Comparison of ENCODE assay signal across 17 cellular contexts in the genomic region with DNA sequence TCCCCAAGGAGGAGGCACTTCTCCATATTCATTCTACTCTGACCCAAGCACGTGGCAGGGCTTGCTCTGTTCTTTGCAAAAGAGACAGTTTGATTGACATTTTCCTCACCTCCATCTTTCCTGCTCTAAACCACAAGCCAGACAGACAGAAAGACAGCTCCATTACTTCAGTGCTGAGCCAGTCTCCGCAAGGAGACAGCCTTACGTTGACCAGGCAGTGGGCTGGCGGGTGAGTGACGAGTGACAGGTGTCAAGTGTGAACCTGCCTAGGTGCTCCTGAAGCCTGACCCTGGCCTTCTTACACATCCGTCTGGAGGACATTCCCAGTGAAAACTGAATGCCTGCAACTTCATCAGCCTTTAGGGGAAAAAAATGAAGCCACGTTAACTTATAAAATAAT.
DNase-seq lines count a peak whose midpoint lies in the region; ATAC-seq, FAIRE-seq and TF ChIP-seq lines count a peak whose summit lies in the region.
"Had no signal": no experiment of that assay in that cellular context is flagged by ENCODE, and none has a peak within 500 bp of the region (broad histone marks: within the 10 kb centered on the region; RNA-seq: fewer than 3 reads in every experiment).

No MANE protein-coding gene starts in this region.

- H3K27ac ChIP-seq in IMR-90 (ENCODE audit: insufficient read depth, low read length) (no peak overlapping the region), hepatocyte (peak overlapping the region; percentile 91), small intestine (ENCODE audit: low read depth in 1 of 2, low read length in 1 of 2) (peak overlapping the region; percentile 30 to 48), esophagus muscularis mucosa (replicated peaks in 1 of 4) (no peak overlapping the region), PC-9 (no peak overlapping the region)
- H3K27ac ChIP-seq: GM23248 had no signal

- H3K4ac ChIP-seq in IMR-90 (ENCODE audit: low read depth, low read length), result no peak overlapping the region

- no peak overlapping the region for H2AK5ac ChIP-seq in IMR-90 (ENCODE audit: low read depth, low read length)

- no peaks in the 10 kb centered on the region for H3K9me2 ChIP-seq in hepatocyte (replicated peaks; ENCODE audit: insufficient read depth)
- no peaks in the 10 kb centered on the region for H3K9me2 ChIP-seq in PC-9 (ENCODE audit: insufficient read depth)

- no peak overlapping the region for H2BK20ac ChIP-seq in IMR-90 (ENCODE audit: low read depth, low read length)

- POLR2A ChIA-PET in IMR-90 (lab: Charles Lee; ENCODE audit: unreplicated experiment), result no interaction called here
- POLR2A ChIA-PET in PC-9 (lab: Charles Lee; ENCODE audit: unreplicated experiment), result interaction anchor here (0.6 kb wide), 1 partner anchor 230 kb away, joined by 10 read pairs; no protein-coding TSS in a partner anchor

- 0 out of 3 replicates have a peak overlapping the region, but pooled peaks have one; percentile 33 for H2BK15ac ChIP-seq in IMR-90 (ENCODE audit: low read depth, low read length)

- no peak overlapping the region for H2AFZ ChIP-seq in IMR-90 (replicated peaks; ENCODE audit: low read length, poor library complexity)
- no peak overlapping the region for H2AFZ ChIP-seq in hepatocyte
- H2AFZ ChIP-seq in PC-9, result no peak overlapping the region
- H2AFZ ChIP-seq: GM23248 had no signal

- H3K79me2 ChIP-seq in hepatocyte (no peaks in the 10 kb centered on the region), PC-9 (ENCODE audit: low read depth) (no peaks in the 10 kb centered on the region)

- H3K4me3 ChIP-seq in IMR-90 (ENCODE audit: insufficient read depth, low read depth, low read length) (no peak overlapping the region), hepatocyte (no peak overlapping the region), small intestine (ENCODE audit: low read depth in 1 of 2, low read length in 2 of 2) (no peak overlapping the region), esophagus muscularis mucosa (no peak overlapping the region), PC-9 (no peak overlapping the region)
- H3K4me3 ChIP-seq: GM23248 had no signal

- H3K9me1 ChIP-seq in IMR-90 (ENCODE audit: insufficient read depth, low read length), result peaks cover 7% of the 10 kb centered on the region; the same call in 1 of the 2 replicates

- no peak for ATAC-seq in IMR-90 (ENCODE audit: low read depth)

- H3K23ac ChIP-seq in IMR-90 (ENCODE audit: low read depth, low read length), result no peak overlapping the region

- H2AK9ac ChIP-seq in IMR-90 (replicated peaks; ENCODE audit: low read depth, low read length, poor library complexity), result no peak overlapping the region

- TF ChIP-seq POLR2A in IMR-90 (IDR thresholded peaks at IDR 0.05; ENCODE audit: low read depth, low read length), result no peak
- no peak for TF ChIP-seq POLR2A in esophagus muscularis mucosa (IDR thresholded peaks at IDR 0.05; ENCODE audit: low read depth)

- H3K56ac ChIP-seq in IMR-90 (ENCODE audit: extremely low read depth, insufficient read depth, low read length), result no peak overlapping the region

- intact Hi-C loops in IMR-90 (cut with micrococcal nuclease), result loop anchor here (2.0 to 10.0 kb wide), 6 partner anchors 125 to 845 kb away; a partner anchor contains a TSS
- intact Hi-C loops in esophagus muscularis mucosa (cut with DNase I), result loop anchor here (2.0 to 10.0 kb wide), 2 partner anchors 167 to 551 kb away; no protein-coding TSS in a partner anchor
- intact Hi-C loops in PC-9 (cut with micrococcal nuclease; ENCODE audit: unreplicated experiment), result loop anchor here (2.0 to 10.0 kb wide), 4 partner anchors 137 to 887 kb away; no protein-coding TSS in a partner anchor

- no CpG with 5 or more reads among the region's 7 CpGs for WGBS in IMR-90 (ENCODE audit: extremely low coverage in 2 of 2, insufficient read length in 1 of 2), 2 experiments
- WGBS in hepatocyte (ENCODE audit: low lambda C conversion rate, missing lambda C conversion rate), result 88% methylated on average over 7 of the region's 7 CpGs
- 91 to 94% (median 92%) methylated on average over 7 of the region's 7 CpGs for WGBS in small intestine, 3 donors
- WGBS in esophagus muscularis mucosa, result 94% methylated on average over 7 of the region's 7 CpGs

- CTCF ChIA-PET in IMR-90 (lab: Yijun Ruan, JAX), result interaction anchor here (0.6 to 1.2 kb wide), 3 partner anchors 68 to 1142 kb away, joined by 3 to 4 read pairs (median 3); no protein-coding TSS in a partner anchor
- CTCF ChIA-PET in PC-9 (lab: Charles Lee), result interaction anchor here (0.6 to 1.9 kb wide), 3 partner anchors 167 to 888 kb away, joined by 3 to 11 read pairs (median 4); no protein-coding TSS in a partner anchor

- no peak for TF ChIP-seq RAD21 in IMR-90 (IDR thresholded peaks at IDR 0.05; ENCODE audit: low read length)

- peaks cover 5% of the 10 kb centered on the region; the same call in 1 of the 2 replicates for H3K4me1 ChIP-seq in IMR-90 (ENCODE audit: control insufficient read depth, insufficient read depth, low read length)
- H3K4me1 ChIP-seq in hepatocyte (ENCODE audit: insufficient read depth), result peaks cover 16% of the 10 kb centered on the region
- H3K4me1 ChIP-seq in small intestine (ENCODE audit: control insufficient read depth in 2 of 2, insufficient read depth in 1 of 2, low read depth in 1 of 2, low read length in 1 of 2), result peaks cover 0 to 4% of the 10 kb centered on the region in 2 donors
- peaks cover 3 to 13% (median 12%) of the 10 kb centered on the region in 4 donors for H3K4me1 ChIP-seq in esophagus muscularis mucosa
- H3K4me1 ChIP-seq in PC-9 (replicated peaks; ENCODE audit: insufficient read depth), result peaks cover 10% of the 10 kb centered on the region

- no peaks in the 10 kb centered on the region for H3K27me3 ChIP-seq in IMR-90 (ENCODE audit: control insufficient read depth, insufficient read depth, low read length)
- H3K27me3 ChIP-seq in hepatocyte, result no peaks in the 10 kb centered on the region
- no peaks in the 10 kb centered on the region for H3K27me3 ChIP-seq in small intestine (ENCODE audit: control insufficient read depth in 2 of 2, insufficient read depth in 2 of 2, low read length in 2 of 2)
- peaks cover 0 to 4% (median 0%) of the 10 kb centered on the region in 4 donors for H3K27me3 ChIP-seq in esophagus muscularis mucosa
- H3K27me3 ChIP-seq in PC-9 (ENCODE audit: insufficient read depth, low read depth), result no peaks in the 10 kb centered on the region

- no peak overlapping the region for H3K14ac ChIP-seq in IMR-90 (replicated peaks; ENCODE audit: low read depth, low read length)

- TF ChIP-seq CTCF in IMR-90 (conservative IDR thresholded peaks at IDR 0.05; ENCODE audit: low read depth, low read length), result no peak
- no peak for TF ChIP-seq CTCF in hepatocyte (IDR thresholded peaks at IDR 0.05; ENCODE audit: poor library complexity)
- no peak for TF ChIP-seq CTCF in esophagus muscularis mucosa (IDR thresholded peaks at IDR 0.05)
- no peak for TF ChIP-seq CTCF in PC-9 (conservative IDR thresholded peaks at IDR 0.05)

- H3K18ac ChIP-seq in IMR-90 (ENCODE audit: low read depth, low read length), result no peak overlapping the region

- H4K20me1 ChIP-seq in IMR-90 (ENCODE audit: insufficient read depth, low read length) (no peaks in the 10 kb centered on the region), hepatocyte (ENCODE audit: insufficient read depth, poor library complexity, severe bottlenecking) (no peaks in the 10 kb centered on the region), PC-9 (ENCODE audit: insufficient read depth) (no peaks in the 10 kb centered on the region)

- no peak for FAIRE-seq in small intestine (lab: Jason Lieb, UNC)
- FAIRE-seq: G401.6 had no signal

- BruUV-seq in IMR-90 (replicated peaks; lab: Mats Ljungman, UMichigan) (no TSS peak), PC-9 (replicated peaks; lab: Mats Ljungman, UMichigan) (no TSS peak)

- no peak for TF ChIP-seq EP300 in esophagus muscularis mucosa (IDR thresholded peaks at IDR 0.05)

- H3F3A ChIP-seq in PC-9 (ENCODE audit: insufficient read depth, low read depth), result peaks cover 8% of the 10 kb centered on the region

- peak; percentile 25 for DNase-seq in ELF-1 (ENCODE audit: low read depth, low spot score)
- no peak for DNase-seq in IMR-90
- DNase-seq in hepatocyte (ENCODE audit: low spot score), result no peak
- DNase-seq in small intestine, result no peak
- DNase-seq in esophagus muscularis mucosa (ENCODE audit: extremely low spot score), result no peak
- DNase-seq in PC-9, result no peak
- DNase-seq in AG08395 (ENCODE audit: low spot score), result no peak
- DNase-seq: AML-193, DND-41, HCEC 1CT, KBM-7, NCI-H1436, NCI-H2029, NCI-H345, NCI-H524 treated with DMSO at 0.1 percent for 48 hours had no signal

- no peaks in the 10 kb centered on the region for H3K79me1 ChIP-seq in IMR-90 (ENCODE audit: low read depth in 1 of 2, low read length in 2 of 2)

- H3K36me3 ChIP-seq in IMR-90 (ENCODE audit: control insufficient read depth, insufficient read depth, low read length) (peaks cover 3% of the 10 kb centered on the region; the same call in 1 of the 2 replicates), hepatocyte (replicated peaks; ENCODE audit: insufficient read depth, low read depth) (no peaks in the 10 kb centered on the region), small intestine (ENCODE audit: control insufficient read depth in 2 of 2, insufficient read depth in 2 of 2, low read length in 2 of 2) (no peaks in the 10 kb centered on the region), esophagus muscularis mucosa (no peaks in the 10 kb centered on the region), PC-9 (ENCODE audit: low read depth) (no peaks in the 10 kb centered on the region)

- no peak overlapping the region for H4K5ac ChIP-seq in IMR-90 (ENCODE audit: low read depth, low read length)

- no peak overlapping the region for H3K4me2 ChIP-seq in IMR-90 (ENCODE audit: low read depth, low read length)
- H3K4me2 ChIP-seq in hepatocyte, result no peak overlapping the region
- H3K4me2 ChIP-seq in PC-9, result no peak overlapping the region

- no peak overlapping the region for H4K91ac ChIP-seq in IMR-90 (ENCODE audit: insufficient read depth, low read depth, low read length)

- H2BK120ac ChIP-seq in IMR-90 (ENCODE audit: low read depth, low read length), result no peak overlapping the region

- peaks cover 3% of the 10 kb centered on the region for H3K9me3 ChIP-seq in IMR-90 (ENCODE audit: control insufficient read depth, insufficient read depth, low read length)
- H3K9me3 ChIP-seq in hepatocyte (ENCODE audit: low read depth), result no peaks in the 10 kb centered on the region
- H3K9me3 ChIP-seq in small intestine (ENCODE audit: control insufficient read depth, low read depth), result no peaks in the 10 kb centered on the region
- peaks cover 0 to 4% (median 0%) of the 10 kb centered on the region in 4 donors for H3K9me3 ChIP-seq in esophagus muscularis mucosa
- 0 out of 2 replicates have a peak, but pooled peaks cover 7% of the 10 kb centered on the region for H3K9me3 ChIP-seq in PC-9 (ENCODE audit: insufficient read depth, low read depth)

- in situ Hi-C loops in IMR-90 (cut with MboI; ENCODE audit: low sequenced_read_pairs), result loop anchor here (10.0 to 25.0 kb wide), 3 partner anchors 547 to 845 kb away; a partner anchor contains a TSS

- dilution Hi-C loops in IMR-90 (cut with HindIII; ENCODE audit: low sequenced_read_pairs, unreplicated experiment), result no loop called here

- H3K9ac ChIP-seq in IMR-90 (ENCODE audit: low read depth, low read length), result no peak overlapping the region
- H3K9ac ChIP-seq: GM23248 had no signal

- no peak overlapping the region for H2BK5ac ChIP-seq in IMR-90 (ENCODE audit: low read depth, low read length, poor library complexity, severe bottlenecking)

- no peak overlapping the region for H4K8ac ChIP-seq in IMR-90 (ENCODE audit: low read depth in 2 of 2, low read length in 2 of 2)

Comparison
In these comparisons a context has a peak if more than half of its experiments do, and no peak if none do; other contexts are left out.
1. H3K27ac ChIP-seq: peak in hepatocyte (single experiment) and small intestine (2 of 2); none in IMR-90 (single experiment), esophagus muscularis mucosa (0 of 4) and PC-9 (single experiment).